In genomic region chr17:50636804-50637195, GRCh38 we compare ENCODE assay signal across 26 cellular contexts. TPM values are rescaled to one million over a fixed set of nuclear protein-coding genes. Genes with fewer than 3 reads are reported as not detected.
DNase-seq lines count a peak whose midpoint lies in the region; TF ChIP-seq lines count a peak whose summit lies in the region.
"Had no signal": no experiment of that assay in that cellular context is flagged by ENCODE, and none has a peak within 500 bp of the region (broad histone marks: within the 10 kb centered on the region; RNA-seq: fewer than 3 reads in every experiment).

No MANE protein-coding gene starts in this region.

- DNase-seq in CD14-positive monocyte (ENCODE audit: low spot score) (no peak), RWPE1 (ENCODE audit: low spot score) (no peak), epithelial cell of proximal tubule (ENCODE audit: low read depth) (no peak), GM10248 (ENCODE audit: extremely low spot score) (no peak), pons (ENCODE audit: low spot score) (no peak)
- DNase-seq in activated CD4-positive, alpha-beta memory T cell treated with anti-CD3 and anti-CD28 coated beads, Interleukin-2, amount 10 ng/mL, durations not matched to agents 7 days and 5 days: no peak
- DNase-seq: activated CD8-positive, alpha-beta T cell treated with anti-CD3 and anti-CD28 coated beads for 36 hours; activated effector memory CD4-positive, alpha-beta T cell treated with Interleukin-2 at 50 U/mL for 16 hours; activated naive CD8-positive, alpha-beta T cell treated with anti-CD3 and anti-CD28 coated beads, Interleukin-2, amount 50 U/mL, for 24 hours; activated T-cell treated with anti-CD3 and anti-CD28 coated beads for 4 hours; CD8-positive, alpha-beta T cell; effector memory CD4-positive, alpha-beta T cell; foreskin keratinocyte; hippocampal formation; immature natural killer cell; left ventricle myocardium inferior; NCI-H1105; NCI-H2081 treated with DMSO at 0.1 percent for 48 hours; NCI-H345; NCI-H774; SHP77; stimulated activated CD4-positive, alpha-beta T cell treated with anti-CD3 and anti-CD28 coated beads, Interleukin-1b, Interleukin-23, amount 100 ng/mL, for 48 hours had no signal

- TF ChIP-seq CTCF in CD14-positive monocyte (IDR thresholded peaks at IDR 0.05): no peak
- no peak for TF ChIP-seq CTCF in RWPE1 (conservative IDR thresholded peaks at IDR 0.05; ENCODE audit: low read depth)
- no peak for TF ChIP-seq CTCF in epithelial cell of proximal tubule (conservative IDR thresholded peaks at IDR 0.05; ENCODE audit: low read depth, low read length)
- no peak for TF ChIP-seq CTCF in GM10248 (IDR thresholded peaks at IDR 0.05; ENCODE audit: control extremely low read depth, extremely low read depth, low read depth, missing control alignments)

- no peaks in the 10 kb centered on the region for H3K9me3 ChIP-seq in skeletal muscle satellite cell (replicated peaks; ENCODE audit: low read length)
- H3K9me3 ChIP-seq: left ventricle myocardium inferior, prostate gland had no signal

- intact Hi-C loops in CD14-positive monocyte (cut with micrococcal nuclease): no loop called here

- H3K27me3 ChIP-seq in skeletal muscle satellite cell (ENCODE audit: control insufficient read depth, insufficient read depth, low read length): no peaks in the 10 kb centered on the region
- H3K27me3 ChIP-seq: foreskin keratinocyte had no signal

- peaks cover 72% of the 10 kb centered on the region for H3K4me1 Mint-ChIP-seq in CD14-positive monocyte
- no peaks in the 10 kb centered on the region for H3K4me1 Mint-ChIP-seq in activated CD4-positive, alpha-beta memory T cell treated with anti-CD3 and anti-CD28 coated beads, Interleukin-2, amount 10 ng/mL, durations not matched to agents 7 days and 5 days
- H3K4me1 Mint-ChIP-seq: activated naive CD8-positive, alpha-beta T cell treated with anti-CD3 and anti-CD28 coated beads, Interleukin-2, amount 50 U/mL, for 24 hours; immature natural killer cell had no signal

- H3K27ac Mint-ChIP-seq in CD14-positive monocyte: peak overlapping the region in 1 of 7 donors; percentile 66
- H3K27ac Mint-ChIP-seq in activated CD4-positive, alpha-beta memory T cell treated with anti-CD3 and anti-CD28 coated beads, Interleukin-2, amount 10 ng/mL, durations not matched to agents 7 days and 5 days: no peak overlapping the region
- H3K27ac Mint-ChIP-seq: activated CD8-positive, alpha-beta T cell treated with anti-CD3 and anti-CD28 coated beads for 36 hours; activated naive CD8-positive, alpha-beta T cell treated with anti-CD3 and anti-CD28 coated beads, Interleukin-2, amount 50 U/mL, for 24 hours; CD8-positive, alpha-beta T cell; immature natural killer cell; stimulated activated effector memory CD8-positive, alpha-beta T cell treated with anti-CD3 and anti-CD28 coated beads, Interleukin-12 subunit alpha, Interleukin-12 subunit beta, amount 100 ng/mL, for 72 hours had no signal

- H3K4me3 ChIP-seq in epithelial cell of proximal tubule (ENCODE audit: low read depth, low read length) (peak overlapping the region; percentile 75), skeletal muscle satellite cell (ENCODE audit: low read length) (peak overlapping the region; percentile 79)
- H3K4me3 ChIP-seq: left ventricle myocardium inferior, prostate gland had no signal

- H3K27me3 Mint-ChIP-seq in CD14-positive monocyte (ENCODE audit: low read depth in 3 of 3): peaks cover 43 to 63% (median 47%) of the 10 kb centered on the region in 3 donors
- H3K27me3 Mint-ChIP-seq in activated CD4-positive, alpha-beta memory T cell treated with anti-CD3 and anti-CD28 coated beads, Interleukin-2, amount 10 ng/mL, durations not matched to agents 7 days and 5 days: peaks cover 62% of the 10 kb centered on the region

- peak overlapping the region; percentile 3 for H3K9ac ChIP-seq in skeletal muscle satellite cell (ENCODE audit: low read depth, low read length)

- H3K4me3 Mint-ChIP-seq in CD14-positive monocyte: peak overlapping the region; percentile 43 to 81
- no peak overlapping the region for H3K4me3 Mint-ChIP-seq in activated CD4-positive, alpha-beta memory T cell treated with anti-CD3 and anti-CD28 coated beads, Interleukin-2, amount 10 ng/mL, durations not matched to agents 7 days and 5 days
- H3K4me3 Mint-ChIP-seq: activated CD8-positive, alpha-beta T cell treated with anti-CD3 and anti-CD28 coated beads for 36 hours; activated naive CD8-positive, alpha-beta T cell treated with anti-CD3 and anti-CD28 coated beads, Interleukin-2, amount 50 U/mL, for 24 hours; CD8-positive, alpha-beta T cell; immature natural killer cell; stimulated activated effector memory CD8-positive, alpha-beta T cell treated with anti-CD3 and anti-CD28 coated beads, Interleukin-12 subunit alpha, Interleukin-12 subunit beta, amount 100 ng/mL, for 72 hours had no signal

- peaks cover 13 to 17% of the 10 kb centered on the region in 2 donors for H3K36me3 Mint-ChIP-seq in CD14-positive monocyte
- no peaks in the 10 kb centered on the region for H3K36me3 Mint-ChIP-seq in activated CD4-positive, alpha-beta memory T cell treated with anti-CD3 and anti-CD28 coated beads, Interleukin-2, amount 10 ng/mL, durations not matched to agents 7 days and 5 days (ENCODE audit: low read depth)
- H3K36me3 Mint-ChIP-seq: brain; CD8-positive, alpha-beta T cell; immature natural killer cell; stimulated activated effector memory CD8-positive, alpha-beta T cell treated with anti-CD3 and anti-CD28 coated beads, Interleukin-12 subunit alpha, Interleukin-12 subunit beta, amount 100 ng/mL, for 72 hours had no signal

- H3K9me3 Mint-ChIP-seq in CD14-positive monocyte: peaks cover 0 to 11% (median 0%) of the 10 kb centered on the region in 7 donors
- H3K9me3 Mint-ChIP-seq in activated CD4-positive, alpha-beta memory T cell treated with anti-CD3 and anti-CD28 coated beads, Interleukin-2, amount 10 ng/mL, durations not matched to agents 7 days and 5 days: no peaks in the 10 kb centered on the region
- H3K9me3 Mint-ChIP-seq: activated CD8-positive, alpha-beta T cell treated with anti-CD3 and anti-CD28 coated beads for 36 hours; activated naive CD8-positive, alpha-beta T cell treated with anti-CD3 and anti-CD28 coated beads, Interleukin-2, amount 50 U/mL, for 24 hours; CD8-positive, alpha-beta T cell; stimulated activated effector memory CD8-positive, alpha-beta T cell treated with anti-CD3 and anti-CD28 coated beads, Interleukin-12 subunit alpha, Interleukin-12 subunit beta, amount 100 ng/mL, for 72 hours had no signal

- POLR2A ChIA-PET in RWPE1 (lab: Yijun Ruan, JAX; ENCODE audit: low non-redundant PET): interaction anchor here (0.9 kb wide), 1 partner anchor 38 kb away, joined by 4 read pairs; no protein-coding TSS in a partner anchor
- POLR2A ChIA-PET in GM10248 (lab: Yijun Ruan, JAX): no interaction called here
- POLR2A ChIA-PET in activated CD4-positive, alpha-beta memory T cell treated with anti-CD3 and anti-CD28 coated beads, Interleukin-2, amount 10 ng/mL, durations not matched to agents 7 days and 5 days (lab: Charles Lee): no interaction called here

- peak overlapping the region; percentile 98 for H3K27ac ChIP-seq in RWPE1
- H3K27ac ChIP-seq: foreskin keratinocyte, left ventricle myocardium inferior, prostate gland had no signal

- peak overlapping the region; percentile 75 for H3K4me2 ChIP-seq in skeletal muscle satellite cell (ENCODE audit: low read length)

- peaks cover 3% of the 10 kb centered on the region for H3K36me3 ChIP-seq in skeletal muscle satellite cell (ENCODE audit: insufficient read depth, low read length)
- H3K36me3 ChIP-seq: left ventricle myocardium inferior, prostate gland had no signal

- H3K4me1 ChIP-seq in skeletal muscle satellite cell (ENCODE audit: control insufficient read depth, insufficient read depth, low read length): peaks cover 68% of the 10 kb centered on the region

- CTCF ChIA-PET in RWPE1 (lab: Yijun Ruan, JAX) (interaction anchor here (0.6 kb wide), 1 partner anchor 10 kb away, joined by 3 read pairs; no protein-coding TSS in a partner anchor), GM10248 (lab: Yijun Ruan, JAX) (interaction anchor here (1.2 to 5.1 kb wide), 3 partner anchors 9 to 16 kb away, joined by 3 to 29 read pairs (median 4); no protein-coding TSS in a partner anchor)
- CTCF ChIA-PET in activated CD4-positive, alpha-beta memory T cell treated with anti-CD3 and anti-CD28 coated beads, Interleukin-2, amount 10 ng/mL, durations not matched to agents 7 days and 5 days (lab: Charles Lee): interaction anchor here (0.6 to 1.6 kb wide), 5 partner anchors 8 to 61 kb away, joined by 3 to 6 read pairs (median 3); no protein-coding TSS in a partner anchor

RNA-seq across cellular contexts. Expression of gene ABCC3, which starts 2.1 kb away (rescaled TPM):
- 10 to 100 TPM in 1 of 2 donors, 1 to 10 TPM in 1; 2.7 to 11.4 TPM for polyA plus RNA-seq in CD14-positive monocyte
- 6.3 and 6.6 TPM in 2 replicates for total RNA-seq in epithelial cell of proximal tubule
- 26.0 and 38.0 TPM in 2 replicates for total RNA-seq in skeletal muscle satellite cell (2012; rRNA removed)
- total RNA-seq in activated CD4-positive, alpha-beta memory T cell treated with anti-CD3 and anti-CD28 coated beads, Interleukin-2, amount 10 ng/mL, durations not matched to agents 7 days and 5 days: under 1 TPM in 1 of 2 experiments, not detected in 1; 0.25 TPM
- total RNA-seq: activated CD8-positive, alpha-beta T cell treated with anti-CD3 and anti-CD28 coated beads for 36 hours; CD8-positive, alpha-beta T cell had no signal
